In genomic region chr7:2719007-2719406, GRCh38 we compare ENCODE assay signal across 9 cellular contexts. TPM values are rescaled to one million over a fixed set of nuclear protein-coding genes. Genes with fewer than 3 reads are reported as not detected.
DNase-seq lines count a peak whose midpoint lies in the region; ATAC-seq and TF ChIP-seq lines count a peak whose summit lies in the region.
"Had no signal": no experiment of that assay in that cellular context is flagged by ENCODE, and none has a peak within 500 bp of the region (broad histone marks: within the 10 kb centered on the region; RNA-seq: fewer than 3 reads in every experiment).

No MANE protein-coding gene starts in this region.

- TF ChIP-seq EP300 in suprapubic skin (IDR thresholded peaks at IDR 0.05), result no peak

- peaks cover 7% of the 10 kb centered on the region for H3K4me1 ChIP-seq in suprapubic skin

- no peaks in the 10 kb centered on the region for H3K9me3 ChIP-seq in suprapubic skin

- H3K27ac ChIP-seq in suprapubic skin, result no peak overlapping the region

- no peaks in the 10 kb centered on the region for H3K27me3 ChIP-seq in suprapubic skin

- WGBS in suprapubic skin, result 77% methylated on average over 14 of the region's 16 CpGs

- no peak overlapping the region for H3K4me3 ChIP-seq in NB4 (ENCODE audit: low read depth, low read length)
- no peak overlapping the region for H3K4me3 ChIP-seq in epithelial cell of proximal tubule (ENCODE audit: low read depth, low read length)
- no peak overlapping the region for H3K4me3 ChIP-seq in suprapubic skin

- ATAC-seq in HG02610 (IDR thresholded peaks at IDR 0.05; ENCODE audit: unreplicated experiment), result no peak
- no peak for ATAC-seq in HG03460 (IDR thresholded peaks at IDR 0.05; ENCODE audit: unreplicated experiment)

- peaks cover 3% of the 10 kb centered on the region for H3K36me3 ChIP-seq in suprapubic skin

- TF ChIP-seq CTCF in NB4 (IDR thresholded peaks at IDR 0.05; ENCODE audit: low read depth, low read length) (peak; percentile 85), epithelial cell of proximal tubule (conservative IDR thresholded peaks at IDR 0.05; ENCODE audit: low read depth, low read length) (peak; percentile 55), suprapubic skin (IDR thresholded peaks at IDR 0.05) (no peak)

- DNase-seq in DMS79 (lab: John Stamatoyannopoulos, UW), result peak; percentile 12
- DNase-seq in NB4 (ENCODE audit: low read depth), result peak; percentile 59
- DNase-seq in activated CD8-positive, alpha-beta memory T cell treated with anti-CD3 and anti-CD28 coated beads for 4 hours (ENCODE audit: low read depth in 2 of 2), result peak; percentile 28 to 35
- DNase-seq in epithelial cell of proximal tubule (ENCODE audit: low read depth), result no peak
- peak; percentile 56 to 60 for DNase-seq in stimulated activated CD4-positive, alpha-beta T cell treated with anti-CD3 and anti-CD28 coated beads, Interleukin-1b, Interleukin-23, amount 100 ng/mL, for 4 hours (ENCODE audit: low read depth in 2 of 2)
- no peak for DNase-seq in suprapubic skin (ENCODE audit: low spot score in 2 of 2)

- TF ChIP-seq POLR2A in NB4 (IDR thresholded peaks at IDR 0.05; ENCODE audit: extremely low read depth, insufficient read length), result no peak
- TF ChIP-seq POLR2A in suprapubic skin (IDR thresholded peaks at IDR 0.05), result no peak

RNA-seq across cellular contexts. Expression of gene AMZ1, which starts 31.0 kb away (rescaled TPM):
- total RNA-seq in epithelial cell of proximal tubule, result 0.22 and 0.29 TPM in 2 replicates
- total RNA-seq in suprapubic skin, result under 1 TPM in 1 of 4 donors, not detected in 3; 0.17 TPM
- total RNA-seq: LHCN-M2 had no signal

Comparison
In these comparisons a context has a peak if more than half of its experiments do, and no peak if none do; other contexts are left out.
1. DNase-seq: peak in DMS79 (single experiment), NB4 (single experiment), activated CD8-positive, alpha-beta memory T cell treated with anti-CD3 and anti-CD28 coated beads for 4 hours (2 of 2) and stimulated activated CD4-positive, alpha-beta T cell treated with anti-CD3 and anti-CD28 coated beads, Interleukin-1b, Interleukin-23, amount 100 ng/mL, for 4 hours (2 of 2); none in epithelial cell of proximal tubule (single experiment) and suprapubic skin (0 of 2).
2. CTCF ChIP-seq: peak in NB4 (single experiment) and epithelial cell of proximal tubule (single experiment); none in suprapubic skin (0 of 2).